2 cellular contexts compared by ENCODE assay signal in the genomic region with DNA sequence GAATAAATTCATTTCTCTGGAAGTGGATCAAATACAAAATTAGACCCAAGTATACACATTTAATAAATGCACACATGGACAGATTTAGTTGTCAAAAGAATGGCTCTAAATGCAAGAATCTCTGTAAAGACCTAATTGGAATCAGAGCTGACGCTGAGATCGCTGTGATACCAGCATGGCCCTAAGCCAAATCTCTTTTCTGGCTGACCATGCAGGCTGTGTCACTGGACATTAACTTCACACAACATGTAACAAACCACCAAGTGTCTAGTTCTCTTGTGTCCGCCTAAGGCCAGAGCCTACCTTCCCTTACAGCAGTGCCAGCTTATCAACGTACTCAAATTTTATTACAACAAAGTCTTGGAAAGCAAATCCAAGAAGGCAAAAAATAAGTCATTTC.
TF ChIP-seq lines count a peak whose summit lies in the region.

No MANE protein-coding gene starts in this region.

TF ChIP-seq in K562, 482 proteins besides CTCF, POLR2A, EP300 and RAD21 (continued from another document):
- peak in 1 of 2 experiments; percentile 84; a peak in 2 of 4 replicates for TF ChIP-seq RCOR1 (IDR thresholded peaks at IDR 0.05; ENCODE audit: borderline replicate concordance in 1 of 2, low read depth in 2 of 2, low read length in 2 of 2)
- TF ChIP-seq ZNF165 (CRISPR knock-in tag; IDR thresholded peaks at IDR 0.05; ENCODE audit: borderline replicate concordance) = no peak
- no peak for TF ChIP-seq PML (IDR thresholded peaks at IDR 0.05; ENCODE audit: low read length)
- TF ChIP-seq TAF9B (IDR thresholded peaks at IDR 0.05; ENCODE audit: partially characterized antibody) = no peak
- no peak for TF ChIP-seq ETV1 (tag; conservative IDR thresholded peaks at IDR 0.05; ENCODE audit: low read depth)
- no peak for TF ChIP-seq ZNF551 (CRISPR knock-in tag; IDR thresholded peaks at IDR 0.05)
- peak; percentile 79 for TF ChIP-seq NFIC (IDR thresholded peaks at IDR 0.05)
- TF ChIP-seq, protein P1, sequence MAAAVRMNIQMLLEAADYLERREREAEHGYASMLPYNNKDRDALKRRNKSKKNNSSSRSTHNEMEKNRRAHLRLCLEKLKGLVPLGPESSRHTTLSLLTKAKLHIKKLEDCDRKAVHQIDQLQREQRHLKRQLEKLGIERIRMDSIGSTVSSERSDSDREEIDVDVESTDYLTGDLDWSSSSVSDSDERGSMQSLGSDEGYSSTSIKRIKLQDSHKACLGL (CRISPR knock-in tag; IDR thresholded peaks at IDR 0.05; ENCODE audit: borderline replicate concordance, poor library complexity, severe bottlenecking) = no peak
- TF ChIP-seq NCOA1 (IDR thresholded peaks at IDR 0.05; ENCODE audit: low read depth) = no peak
- TF ChIP-seq, protein P2, sequence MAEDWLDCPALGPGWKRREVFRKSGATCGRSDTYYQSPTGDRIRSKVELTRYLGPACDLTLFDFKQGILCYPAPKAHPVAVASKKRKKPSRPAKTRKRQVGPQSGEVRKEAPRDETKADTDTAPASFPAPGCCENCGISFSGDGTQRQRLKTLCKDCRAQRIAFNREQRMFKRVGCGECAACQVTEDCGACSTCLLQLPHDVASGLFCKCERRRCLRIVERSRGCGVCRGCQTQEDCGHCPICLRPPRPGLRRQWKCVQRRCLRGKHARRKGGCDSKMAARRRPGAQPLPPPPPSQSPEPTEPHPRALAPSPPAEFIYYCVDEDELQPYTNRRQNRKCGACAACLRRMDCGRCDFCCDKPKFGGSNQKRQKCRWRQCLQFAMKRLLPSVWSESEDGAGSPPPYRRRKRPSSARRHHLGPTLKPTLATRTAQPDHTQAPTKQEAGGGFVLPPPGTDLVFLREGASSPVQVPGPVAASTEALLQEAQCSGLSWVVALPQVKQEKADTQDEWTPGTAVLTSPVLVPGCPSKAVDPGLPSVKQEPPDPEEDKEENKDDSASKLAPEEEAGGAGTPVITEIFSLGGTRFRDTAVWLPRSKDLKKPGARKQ (CRISPR knock-in tag; IDR thresholded peaks at IDR 0.05) = no peak
- no peak for TF ChIP-seq ETV5 (CRISPR knock-in tag; IDR thresholded peaks at IDR 0.05; ENCODE audit: low read depth)
- no peak for TF ChIP-seq HNRNPUL1 (IDR thresholded peaks at IDR 0.05; ENCODE audit: low read length)
- TF ChIP-seq ZNF212 (CRISPR knock-in tag; IDR thresholded peaks at IDR 0.05) = no peak
- TF ChIP-seq SMARCB1 (IDR thresholded peaks at IDR 0.05; ENCODE audit: insufficient read length, low read depth) = no peak
- no peak for TF ChIP-seq ZNF121 (CRISPR knock-in tag; conservative IDR thresholded peaks at IDR 0.05)
- no peak for TF ChIP-seq XRCC4 (IDR thresholded peaks at IDR 0.05; ENCODE audit: extremely low read depth, insufficient read depth, insufficient read length)
- TF ChIP-seq IFI16 (CRISPR knock-in tag; IDR thresholded peaks at IDR 0.05) = no peak
- TF ChIP-seq TEAD1 (CRISPR knock-in tag; IDR thresholded peaks at IDR 0.05) = no peak
- TF ChIP-seq ZNF197 (CRISPR knock-in tag; IDR thresholded peaks at IDR 0.05; ENCODE audit: low read depth) = no peak
- no peak for TF ChIP-seq DPF2 (IDR thresholded peaks at IDR 0.05)
- no peak for TF ChIP-seq ZKSCAN8 (CRISPR knock-in tag; IDR thresholded peaks at IDR 0.05)
- peak; percentile 44 to 74; a peak in 1 of 4 replicates for TF ChIP-seq KDM1A (IDR thresholded peaks at IDR 0.05)
- no peak for TF ChIP-seq CAMTA2 (CRISPR knock-in tag; conservative IDR thresholded peaks at IDR 0.05)
- TF ChIP-seq ZNF57 (CRISPR knock-in tag; IDR thresholded peaks at IDR 0.05) = no peak
- TF ChIP-seq, protein P3, sequence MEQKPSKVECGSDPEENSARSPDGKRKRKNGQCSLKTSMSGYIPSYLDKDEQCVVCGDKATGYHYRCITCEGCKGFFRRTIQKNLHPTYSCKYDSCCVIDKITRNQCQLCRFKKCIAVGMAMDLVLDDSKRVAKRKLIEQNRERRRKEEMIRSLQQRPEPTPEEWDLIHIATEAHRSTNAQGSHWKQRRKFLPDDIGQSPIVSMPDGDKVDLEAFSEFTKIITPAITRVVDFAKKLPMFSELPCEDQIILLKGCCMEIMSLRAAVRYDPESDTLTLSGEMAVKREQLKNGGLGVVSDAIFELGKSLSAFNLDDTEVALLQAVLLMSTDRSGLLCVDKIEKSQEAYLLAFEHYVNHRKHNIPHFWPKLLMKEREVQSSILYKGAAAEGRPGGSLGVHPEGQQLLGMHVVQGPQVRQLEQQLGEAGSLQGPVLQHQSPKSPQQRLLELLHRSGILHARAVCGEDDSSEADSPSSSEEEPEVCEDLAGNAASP (IDR thresholded peaks at IDR 0.05) = no peak
- no peak for TF ChIP-seq ZNF668 (CRISPR knock-in tag; IDR thresholded peaks at IDR 0.05)

TF ChIP-seq in WTC11, 78 proteins besides CTCF, POLR2A, EP300 and RAD21 (continued from another document):
- TF ChIP-seq, protein P4, sequence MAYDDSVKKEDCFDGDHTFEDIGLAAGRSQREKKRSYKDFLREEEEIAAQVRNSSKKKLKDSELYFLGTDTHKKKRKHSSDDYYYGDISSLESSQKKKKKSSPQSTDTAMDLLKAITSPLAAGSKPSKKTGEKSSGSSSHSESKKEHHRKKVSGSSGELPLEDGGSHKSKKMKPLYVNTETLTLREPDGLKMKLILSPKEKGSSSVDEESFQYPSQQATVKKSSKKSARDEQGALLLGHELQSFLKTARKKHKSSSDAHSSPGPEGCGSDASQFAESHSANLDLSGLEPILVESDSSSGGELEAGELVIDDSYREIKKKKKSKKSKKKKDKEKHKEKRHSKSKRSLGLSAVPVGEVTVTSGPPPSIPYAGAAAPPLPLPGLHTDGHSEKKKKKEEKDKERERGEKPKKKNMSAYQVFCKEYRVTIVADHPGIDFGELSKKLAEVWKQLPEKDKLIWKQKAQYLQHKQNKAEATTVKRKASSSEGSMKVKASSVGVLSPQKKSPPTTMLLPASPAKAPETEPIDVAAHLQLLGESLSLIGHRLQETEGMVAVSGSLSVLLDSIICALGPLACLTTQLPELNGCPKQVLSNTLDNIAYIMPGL (CRISPR knock-in tag; IDR thresholded peaks at IDR 0.05) = no peak
- TF ChIP-seq, protein P5, sequence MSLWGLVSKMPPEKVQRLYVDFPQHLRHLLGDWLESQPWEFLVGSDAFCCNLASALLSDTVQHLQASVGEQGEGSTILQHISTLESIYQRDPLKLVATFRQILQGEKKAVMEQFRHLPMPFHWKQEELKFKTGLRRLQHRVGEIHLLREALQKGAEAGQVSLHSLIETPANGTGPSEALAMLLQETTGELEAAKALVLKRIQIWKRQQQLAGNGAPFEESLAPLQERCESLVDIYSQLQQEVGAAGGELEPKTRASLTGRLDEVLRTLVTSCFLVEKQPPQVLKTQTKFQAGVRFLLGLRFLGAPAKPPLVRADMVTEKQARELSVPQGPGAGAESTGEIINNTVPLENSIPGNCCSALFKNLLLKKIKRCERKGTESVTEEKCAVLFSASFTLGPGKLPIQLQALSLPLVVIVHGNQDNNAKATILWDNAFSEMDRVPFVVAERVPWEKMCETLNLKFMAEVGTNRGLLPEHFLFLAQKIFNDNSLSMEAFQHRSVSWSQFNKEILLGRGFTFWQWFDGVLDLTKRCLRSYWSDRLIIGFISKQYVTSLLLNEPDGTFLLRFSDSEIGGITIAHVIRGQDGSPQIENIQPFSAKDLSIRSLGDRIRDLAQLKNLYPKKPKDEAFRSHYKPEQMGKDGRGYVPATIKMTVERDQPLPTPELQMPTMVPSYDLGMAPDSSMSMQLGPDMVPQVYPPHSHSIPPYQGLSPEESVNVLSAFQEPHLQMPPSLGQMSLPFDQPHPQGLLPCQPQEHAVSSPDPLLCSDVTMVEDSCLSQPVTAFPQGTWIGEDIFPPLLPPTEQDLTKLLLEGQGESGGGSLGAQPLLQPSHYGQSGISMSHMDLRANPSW (CRISPR knock-in tag; conservative IDR thresholded peaks at IDR 0.05; ENCODE audit: low read depth) = no peak
- TF ChIP-seq CREM (CRISPR knock-in tag; IDR thresholded peaks at IDR 0.05) (no peak), FOXK1 (CRISPR knock-in tag; IDR thresholded peaks at IDR 0.05) (no peak), FOXJ3 (CRISPR knock-in tag; IDR thresholded peaks at IDR 0.05; ENCODE audit: borderline replicate concordance) (no peak), SMAD3 (CRISPR knock-in tag; IDR thresholded peaks at IDR 0.05; ENCODE audit: borderline replicate concordance) (no peak), GTF2I (CRISPR knock-in tag; conservative IDR thresholded peaks at IDR 0.05) (no peak), ZNF121 (CRISPR knock-in tag; IDR thresholded peaks at IDR 0.05) (no peak), NFATC4 (CRISPR knock-in tag; IDR thresholded peaks at IDR 0.05) (no peak), NR2C2 (CRISPR knock-in tag; IDR thresholded peaks at IDR 0.05) (no peak), NFE2L1 (CRISPR knock-in tag; IDR thresholded peaks at IDR 0.05) (no peak), IRF2 (CRISPR knock-in tag; IDR thresholded peaks at IDR 0.05; ENCODE audit: borderline replicate concordance, low read depth) (no peak)
- TF ChIP-seq, protein P6, sequence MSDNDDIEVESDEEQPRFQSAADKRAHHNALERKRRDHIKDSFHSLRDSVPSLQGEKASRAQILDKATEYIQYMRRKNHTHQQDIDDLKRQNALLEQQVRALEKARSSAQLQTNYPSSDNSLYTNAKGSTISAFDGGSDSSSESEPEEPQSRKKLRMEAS (CRISPR knock-in tag; IDR thresholded peaks at IDR 0.05) = no peak
- TF ChIP-seq, protein P7, sequence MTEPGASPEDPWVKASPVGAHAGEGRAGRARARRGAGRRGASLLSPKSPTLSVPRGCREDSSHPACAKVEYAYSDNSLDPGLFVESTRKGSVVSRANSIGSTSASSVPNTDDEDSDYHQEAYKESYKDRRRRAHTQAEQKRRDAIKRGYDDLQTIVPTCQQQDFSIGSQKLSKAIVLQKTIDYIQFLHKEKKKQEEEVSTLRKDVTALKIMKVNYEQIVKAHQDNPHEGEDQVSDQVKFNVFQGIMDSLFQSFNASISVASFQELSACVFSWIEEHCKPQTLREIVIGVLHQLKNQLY (CRISPR knock-in tag; IDR thresholded peaks at IDR 0.05) = no peak
- TF ChIP-seq, protein P8, sequence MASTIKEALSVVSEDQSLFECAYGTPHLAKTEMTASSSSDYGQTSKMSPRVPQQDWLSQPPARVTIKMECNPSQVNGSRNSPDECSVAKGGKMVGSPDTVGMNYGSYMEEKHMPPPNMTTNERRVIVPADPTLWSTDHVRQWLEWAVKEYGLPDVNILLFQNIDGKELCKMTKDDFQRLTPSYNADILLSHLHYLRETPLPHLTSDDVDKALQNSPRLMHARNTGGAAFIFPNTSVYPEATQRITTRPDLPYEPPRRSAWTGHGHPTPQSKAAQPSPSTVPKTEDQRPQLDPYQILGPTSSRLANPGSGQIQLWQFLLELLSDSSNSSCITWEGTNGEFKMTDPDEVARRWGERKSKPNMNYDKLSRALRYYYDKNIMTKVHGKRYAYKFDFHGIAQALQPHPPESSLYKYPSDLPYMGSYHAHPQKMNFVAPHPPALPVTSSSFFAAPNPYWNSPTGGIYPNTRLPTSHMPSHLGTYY (CRISPR knock-in tag; IDR thresholded peaks at IDR 0.05) = no peak
- TF ChIP-seq, protein P9, sequence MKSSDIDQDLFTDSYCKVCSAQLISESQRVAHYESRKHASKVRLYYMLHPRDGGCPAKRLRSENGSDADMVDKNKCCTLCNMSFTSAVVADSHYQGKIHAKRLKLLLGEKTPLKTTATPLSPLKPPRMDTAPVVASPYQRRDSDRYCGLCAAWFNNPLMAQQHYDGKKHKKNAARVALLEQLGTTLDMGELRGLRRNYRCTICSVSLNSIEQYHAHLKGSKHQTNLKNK (CRISPR knock-in tag; IDR thresholded peaks at IDR 0.05) = no peak
- TF ChIP-seq, protein P10, sequence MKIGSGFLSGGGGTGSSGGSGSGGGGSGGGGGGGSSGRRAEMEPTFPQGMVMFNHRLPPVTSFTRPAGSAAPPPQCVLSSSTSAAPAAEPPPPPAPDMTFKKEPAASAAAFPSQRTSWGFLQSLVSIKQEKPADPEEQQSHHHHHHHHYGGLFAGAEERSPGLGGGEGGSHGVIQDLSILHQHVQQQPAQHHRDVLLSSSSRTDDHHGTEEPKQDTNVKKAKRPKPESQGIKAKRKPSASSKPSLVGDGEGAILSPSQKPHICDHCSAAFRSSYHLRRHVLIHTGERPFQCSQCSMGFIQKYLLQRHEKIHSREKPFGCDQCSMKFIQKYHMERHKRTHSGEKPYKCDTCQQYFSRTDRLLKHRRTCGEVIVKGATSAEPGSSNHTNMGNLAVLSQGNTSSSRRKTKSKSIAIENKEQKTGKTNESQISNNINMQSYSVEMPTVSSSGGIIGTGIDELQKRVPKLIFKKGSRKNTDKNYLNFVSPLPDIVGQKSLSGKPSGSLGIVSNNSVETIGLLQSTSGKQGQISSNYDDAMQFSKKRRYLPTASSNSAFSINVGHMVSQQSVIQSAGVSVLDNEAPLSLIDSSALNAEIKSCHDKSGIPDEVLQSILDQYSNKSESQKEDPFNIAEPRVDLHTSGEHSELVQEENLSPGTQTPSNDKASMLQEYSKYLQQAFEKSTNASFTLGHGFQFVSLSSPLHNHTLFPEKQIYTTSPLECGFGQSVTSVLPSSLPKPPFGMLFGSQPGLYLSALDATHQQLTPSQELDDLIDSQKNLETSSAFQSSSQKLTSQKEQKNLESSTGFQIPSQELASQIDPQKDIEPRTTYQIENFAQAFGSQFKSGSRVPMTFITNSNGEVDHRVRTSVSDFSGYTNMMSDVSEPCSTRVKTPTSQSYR (CRISPR knock-in tag; IDR thresholded peaks at IDR 0.05) = no peak
- TF ChIP-seq, protein P11, sequence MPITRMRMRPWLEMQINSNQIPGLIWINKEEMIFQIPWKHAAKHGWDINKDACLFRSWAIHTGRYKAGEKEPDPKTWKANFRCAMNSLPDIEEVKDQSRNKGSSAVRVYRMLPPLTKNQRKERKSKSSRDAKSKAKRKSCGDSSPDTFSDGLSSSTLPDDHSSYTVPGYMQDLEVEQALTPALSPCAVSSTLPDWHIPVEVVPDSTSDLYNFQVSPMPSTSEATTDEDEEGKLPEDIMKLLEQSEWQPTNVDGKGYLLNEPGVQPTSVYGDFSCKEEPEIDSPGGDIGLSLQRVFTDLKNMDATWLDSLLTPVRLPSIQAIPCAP (CRISPR knock-in tag; IDR thresholded peaks at IDR 0.05) = no peak
- TF ChIP-seq, protein P12, sequence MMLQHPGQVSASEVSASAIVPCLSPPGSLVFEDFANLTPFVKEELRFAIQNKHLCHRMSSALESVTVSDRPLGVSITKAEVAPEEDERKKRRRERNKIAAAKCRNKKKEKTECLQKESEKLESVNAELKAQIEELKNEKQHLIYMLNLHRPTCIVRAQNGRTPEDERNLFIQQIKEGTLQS (CRISPR knock-in tag; conservative IDR thresholded peaks at IDR 0.05) = no peak
TF ChIP-seq in WTC11: peak in this region for 0.
